13 cellular contexts compared by ENCODE assay signal in genomic region chr11:46413755-46414465, GRCh38. TPM values are rescaled to one million over a fixed set of nuclear protein-coding genes. Genes with fewer than 3 reads are reported as not detected.
DNase-seq lines count a peak whose midpoint lies in the region; ATAC-seq and TF ChIP-seq lines count a peak whose summit lies in the region.
"Had no signal": no experiment of that assay in that cellular context is flagged by ENCODE, and none has a peak within 500 bp of the region (broad histone marks: within the 10 kb centered on the region; RNA-seq: fewer than 3 reads in every experiment).

No MANE protein-coding gene starts in this region.

- TF ChIP-seq CTCF in parathyroid adenoma (IDR thresholded peaks at IDR 0.05) (no peak), H9 (conservative IDR thresholded peaks at IDR 0.05) (no peak)

- no peak overlapping the region for H2BK5ac ChIP-seq in H9 (ENCODE audit: insufficient read length, low read length)

- H3K9me3 Mint-ChIP-seq in activated CD4-positive, alpha-beta T cell treated with anti-CD3 and anti-CD28 coated beads, Interleukin-2, amount 10 ng/mL, durations not matched to agents 7 days and 5 days, result no peaks in the 10 kb centered on the region
- no peaks in the 10 kb centered on the region for H3K9me3 Mint-ChIP-seq in activated CD8-positive, alpha-beta T cell treated with anti-CD3 and anti-CD28 coated beads, Interleukin-2, amount 10 ng/mL, durations not matched to agents 7 days and 5 days (ENCODE audit: insufficient read depth)
- no peaks in the 10 kb centered on the region for H3K9me3 Mint-ChIP-seq in H9

- no peak overlapping the region for H3K4me2 ChIP-seq in parathyroid adenoma (ENCODE audit: low read length)
- no peak overlapping the region for H3K4me2 ChIP-seq in H9 (ENCODE audit: insufficient read depth, insufficient read length, low read length)

- H3T11ph ChIP-seq in H9 (ENCODE audit: low read length), result no peak overlapping the region

- H3K4me1 ChIP-seq in parathyroid adenoma (peaks cover 31% of the 10 kb centered on the region), H9 (ENCODE audit: insufficient read depth, low read length) (no peaks in the 10 kb centered on the region)

- peaks cover 35% of the 10 kb centered on the region for H3K36me3 Mint-ChIP-seq in activated CD4-positive, alpha-beta T cell treated with anti-CD3 and anti-CD28 coated beads, Interleukin-2, amount 10 ng/mL, durations not matched to agents 7 days and 5 days (ENCODE audit: low read depth)
- peaks cover 34% of the 10 kb centered on the region for H3K36me3 Mint-ChIP-seq in activated CD8-positive, alpha-beta T cell treated with anti-CD3 and anti-CD28 coated beads, Interleukin-2, amount 10 ng/mL, durations not matched to agents 7 days and 5 days (ENCODE audit: low read depth)
- peaks cover 16 to 43% (median 21%) of the 10 kb centered on the region in 3 experiments for H3K36me3 Mint-ChIP-seq in H9 (ENCODE audit: insufficient read depth in 1 of 3, low read depth in 3 of 3)

- peak overlapping the region; percentile 19 for H3K27ac Mint-ChIP-seq in activated CD4-positive, alpha-beta T cell treated with anti-CD3 and anti-CD28 coated beads, Interleukin-2, amount 10 ng/mL, durations not matched to agents 7 days and 5 days
- peak overlapping the region; percentile 18 for H3K27ac Mint-ChIP-seq in activated CD8-positive, alpha-beta T cell treated with anti-CD3 and anti-CD28 coated beads, Interleukin-2, amount 10 ng/mL, durations not matched to agents 7 days and 5 days
- H3K27ac Mint-ChIP-seq in H9, result peak overlapping the region in 1 of 3 experiments; percentile 35; a peak in 3 of 7 replicates

- no peak overlapping the region for H4K5ac ChIP-seq in H9 (ENCODE audit: insufficient read length, low read depth, low read length)

- no peaks in the 10 kb centered on the region for H3K27me3 Mint-ChIP-seq in activated CD4-positive, alpha-beta T cell treated with anti-CD3 and anti-CD28 coated beads, Interleukin-2, amount 10 ng/mL, durations not matched to agents 7 days and 5 days
- H3K27me3 Mint-ChIP-seq in activated CD8-positive, alpha-beta T cell treated with anti-CD3 and anti-CD28 coated beads, Interleukin-2, amount 10 ng/mL, durations not matched to agents 7 days and 5 days (ENCODE audit: low read depth), result no peaks in the 10 kb centered on the region
- no peaks in the 10 kb centered on the region for H3K27me3 Mint-ChIP-seq in H9 (ENCODE audit: low read depth)

- no peak overlapping the region for H3K14ac ChIP-seq in H9 (ENCODE audit: insufficient read depth, low read length)

- H2AFZ ChIP-seq in parathyroid adenoma (no peak overlapping the region), H9 (ENCODE audit: low read length) (no peak overlapping the region)

- H3K9me3 ChIP-seq in parathyroid adenoma (ENCODE audit: control insufficient read depth, low read length) (no peaks in the 10 kb centered on the region), H9 (ENCODE audit: control insufficient read depth, low read depth, low read length) (no peaks in the 10 kb centered on the region)

- H3K9ac ChIP-seq in parathyroid adenoma (no peak overlapping the region), H9 (ENCODE audit: extremely low read depth, insufficient read length, low read length) (no peak overlapping the region)

- H4K20me1 ChIP-seq in H9 (ENCODE audit: control insufficient read depth, insufficient read depth, insufficient read length), result no peaks in the 10 kb centered on the region

- no peak overlapping the region for H3K18ac ChIP-seq in H9 (ENCODE audit: insufficient read length, low read depth, low read length)

- no peaks in the 10 kb centered on the region for H3K79me2 ChIP-seq in parathyroid adenoma
- H3K79me2 ChIP-seq in H9 (ENCODE audit: insufficient read depth, low read length), result no peaks in the 10 kb centered on the region

- H3K27me3 ChIP-seq in parathyroid adenoma (ENCODE audit: control insufficient read depth, insufficient read depth, low read length), result no peaks in the 10 kb centered on the region
- no peaks in the 10 kb centered on the region for H3K27me3 ChIP-seq in H9 (ENCODE audit: insufficient read depth, low read length)

- H4K8ac ChIP-seq in H9 (replicated peaks; ENCODE audit: insufficient read length, low read depth, low read length), result no peak overlapping the region

- no peak overlapping the region for H2BK20ac ChIP-seq in H9 (ENCODE audit: low read depth, low read length, poor library complexity, severe bottlenecking)

- peak overlapping the region; percentile 95 for H3K27ac ChIP-seq in parathyroid adenoma
- no peak overlapping the region for H3K27ac ChIP-seq in H9 (ENCODE audit: insufficient read length, low read depth, low read length)

- no peak overlapping the region for H2BK15ac ChIP-seq in H9 (ENCODE audit: low read depth, low read length)

- H3K56ac ChIP-seq in H9 (ENCODE audit: insufficient read length, low read depth, low read length), result no peak overlapping the region

- H3K4ac ChIP-seq in H9 (ENCODE audit: low read depth, low read length), result no peak overlapping the region

- ATAC-seq in activated CD8-positive, alpha-beta T cell treated with anti-CD3 and anti-CD28 coated beads, Interleukin-2, amount 10 ng/mL, durations not matched to agents 7 days and 5 days, result peak; percentile 69

- no peak overlapping the region for H3K23ac ChIP-seq in H9 (ENCODE audit: insufficient read length, low read depth, low read length)

- H2AK5ac ChIP-seq in H9 (ENCODE audit: insufficient read length, low read length), result no peak overlapping the region

- peak; percentile 19 for DNase-seq in activated CD4-positive, alpha-beta T cell treated with anti-CD3 and anti-CD28 coated beads, Interleukin-2, amount 10 ng/mL, durations not matched to agents 7 days and 5 days
- no peak for DNase-seq in activated CD4-positive, alpha-beta T cell treated with anti-CD3 and anti-CD28 coated beads for 48 hours
- DNase-seq in NCI-H2081 (lab: John Stamatoyannopoulos, UW), result peak; percentile 44 to 99
- peak; percentile 30 for DNase-seq in activated CD8-positive, alpha-beta T cell treated with anti-CD3 and anti-CD28 coated beads, Interleukin-2, amount 10 ng/mL, durations not matched to agents 7 days and 5 days
- no peak for DNase-seq in H9
- DNase-seq in stimulated activated naive CD4-positive, alpha-beta T cell (lab: John Stamatoyannopoulos, UW), result no peak
- no peak for DNase-seq in activated T-cell treated with anti-CD3 and anti-CD28 coated beads, Interleukin-2, amount 50 U/mL, for 48 hours
- DNase-seq: activated CD4-positive, alpha-beta T cell treated with anti-CD3 and anti-CD28 coated beads for 1 hour; activated effector memory CD4-positive, alpha-beta T cell treated with Interleukin-2 at 50 U/mL for 16 hours; kidney; stimulated activated CD4-positive, alpha-beta T cell treated with anti-CD3 and anti-CD28 coated beads, Interleukin-1b, Interleukin-23, amount 100 ng/mL, for 48 hours had no signal

- H2BK120ac ChIP-seq in H9 (ENCODE audit: low read depth, low read length, poor library complexity, severe bottlenecking), result no peak overlapping the region

- POLR2A ChIA-PET in activated CD4-positive, alpha-beta T cell treated with anti-CD3 and anti-CD28 coated beads, Interleukin-2, amount 10 ng/mL, durations not matched to agents 7 days and 5 days (lab: Charles Lee), result no interaction called here
- POLR2A ChIA-PET in activated CD8-positive, alpha-beta T cell treated with anti-CD3 and anti-CD28 coated beads, Interleukin-2, amount 10 ng/mL, durations not matched to agents 7 days and 5 days (lab: Charles Lee), result interaction anchor here (0.6 kb wide), 1 partner anchor 323 kb away, joined by 5 read pairs; no protein-coding TSS in a partner anchor

- CTCF ChIA-PET in activated CD4-positive, alpha-beta T cell treated with anti-CD3 and anti-CD28 coated beads, Interleukin-2, amount 10 ng/mL, durations not matched to agents 7 days and 5 days (lab: Charles Lee), result interaction anchor here (0.9 to 1.2 kb wide), 4 partner anchors 17 to 63 kb away, joined by 3 to 4 read pairs (median 3); no protein-coding TSS in a partner anchor
- CTCF ChIA-PET in activated CD8-positive, alpha-beta T cell treated with anti-CD3 and anti-CD28 coated beads, Interleukin-2, amount 10 ng/mL, durations not matched to agents 7 days and 5 days (lab: Charles Lee), result interaction anchor here (0.6 to 1.6 kb wide), 2 partner anchors 116 to 175 kb away, joined by 3 read pairs; no protein-coding TSS in a partner anchor

- H2BK12ac ChIP-seq in H9 (ENCODE audit: insufficient read length, low read depth, low read length), result no peak overlapping the region

- no peak overlapping the region for H3K4me3 Mint-ChIP-seq in activated CD4-positive, alpha-beta T cell treated with anti-CD3 and anti-CD28 coated beads, Interleukin-2, amount 10 ng/mL, durations not matched to agents 7 days and 5 days
- no peak overlapping the region for H3K4me3 Mint-ChIP-seq in activated CD8-positive, alpha-beta T cell treated with anti-CD3 and anti-CD28 coated beads, Interleukin-2, amount 10 ng/mL, durations not matched to agents 7 days and 5 days
- H3K4me3 Mint-ChIP-seq in H9, result no peak overlapping the region

- H4K91ac ChIP-seq in H9 (ENCODE audit: insufficient read length, low read depth, low read length), result no peak overlapping the region

- H3K4me1 Mint-ChIP-seq in activated CD4-positive, alpha-beta T cell treated with anti-CD3 and anti-CD28 coated beads, Interleukin-2, amount 10 ng/mL, durations not matched to agents 7 days and 5 days, result peaks cover 15% of the 10 kb centered on the region
- H3K4me1 Mint-ChIP-seq in activated CD8-positive, alpha-beta T cell treated with anti-CD3 and anti-CD28 coated beads, Interleukin-2, amount 10 ng/mL, durations not matched to agents 7 days and 5 days (ENCODE audit: low read depth), result peaks cover 24% of the 10 kb centered on the region
- H3K4me1 Mint-ChIP-seq in H9, result peaks cover 10 to 36% of the 10 kb centered on the region in 2 experiments

- no CpG with 5 or more reads among the region's 9 CpGs for WGBS in H9 (ENCODE audit: extremely low coverage, insufficient read length, low lambda C conversion rate)

- no peaks in the 10 kb centered on the region for H3K79me1 ChIP-seq in H9 (ENCODE audit: insufficient read depth, low read depth, low read length, poor library complexity, severe bottlenecking)

- no peaks in the 10 kb centered on the region for H3K23me2 ChIP-seq in H9 (ENCODE audit: insufficient read length, low read depth, low read length, poor library complexity, severe bottlenecking)

- no peak overlapping the region for H3K4me3 ChIP-seq in parathyroid adenoma (ENCODE audit: low read depth, low read length)

- no peaks in the 10 kb centered on the region for H3K36me3 ChIP-seq in parathyroid adenoma (ENCODE audit: control insufficient read depth, insufficient read depth, low read length)

RNA-seq across cellular contexts. Expression of gene CHRM4, which starts 22.3 kb away (rescaled TPM):
- under 1 TPM; 0.12 to 0.31 TPM for total RNA-seq in activated CD4-positive, alpha-beta T cell treated with anti-CD3 and anti-CD28 coated beads, Interleukin-2, amount 10 ng/mL, durations not matched to agents 7 days and 5 days
- total RNA-seq in activated CD8-positive, alpha-beta T cell treated with anti-CD3 and anti-CD28 coated beads, Interleukin-2, amount 10 ng/mL, durations not matched to agents 7 days and 5 days, result under 1 TPM; 0.37 TPM
- total RNA-seq in H9 (2021), result 1.0 and 1.1 TPM in 2 replicates
- total RNA-seq: renal cortical epithelial cell had no signal

RNA-seq across cellular contexts. Expression of gene MDK, which starts 32.4 kb away (rescaled TPM):
- total RNA-seq in activated CD4-positive, alpha-beta T cell treated with anti-CD3 and anti-CD28 coated beads, Interleukin-2, amount 10 ng/mL, durations not matched to agents 7 days and 5 days, result 10 to 100 TPM in 1 of 2 experiments, 1 to 10 TPM in 1; 8.2 to 10.5 TPM
- total RNA-seq in activated CD8-positive, alpha-beta T cell treated with anti-CD3 and anti-CD28 coated beads, Interleukin-2, amount 10 ng/mL, durations not matched to agents 7 days and 5 days, result 1 to 10 TPM; 6.9 to 7.4 TPM
- total RNA-seq in H9 (2021), result 392 and 407 TPM in 2 replicates

Comparison
In these comparisons a context has a peak if more than half of its experiments do, and no peak if none do; other contexts are left out.
1. DNase-seq: peak in activated CD4-positive, alpha-beta T cell treated with anti-CD3 and anti-CD28 coated beads, Interleukin-2, amount 10 ng/mL, durations not matched to agents 7 days and 5 days (single experiment), NCI-H2081 (2 of 2) and activated CD8-positive, alpha-beta T cell treated with anti-CD3 and anti-CD28 coated beads, Interleukin-2, amount 10 ng/mL, durations not matched to agents 7 days and 5 days (single experiment); none in activated CD4-positive, alpha-beta T cell treated with anti-CD3 and anti-CD28 coated beads for 48 hours (single experiment), H9 (single experiment), stimulated activated naive CD4-positive, alpha-beta T cell (0 of 6) and activated T-cell treated with anti-CD3 and anti-CD28 coated beads, Interleukin-2, amount 50 U/mL, for 48 hours (0 of 2).
2. RNA of gene MDK, which starts 32.4 kb away (total RNA-seq): 392 to 407 TPM in H9; 8.2 to 10.5 TPM in activated CD4-positive, alpha-beta T cell treated with anti-CD3 and anti-CD28 coated beads, Interleukin-2, amount 10 ng/mL, durations not matched to agents 7 days and 5 days and 6.9 to 7.4 TPM in activated CD8-positive, alpha-beta T cell treated with anti-CD3 and anti-CD28 coated beads, Interleukin-2, amount 10 ng/mL, durations not matched to agents 7 days and 5 days; every median in the first group is over 10 times any median in the second.